ENCODE assay signal across 28 cellular contexts in the genomic region with DNA sequence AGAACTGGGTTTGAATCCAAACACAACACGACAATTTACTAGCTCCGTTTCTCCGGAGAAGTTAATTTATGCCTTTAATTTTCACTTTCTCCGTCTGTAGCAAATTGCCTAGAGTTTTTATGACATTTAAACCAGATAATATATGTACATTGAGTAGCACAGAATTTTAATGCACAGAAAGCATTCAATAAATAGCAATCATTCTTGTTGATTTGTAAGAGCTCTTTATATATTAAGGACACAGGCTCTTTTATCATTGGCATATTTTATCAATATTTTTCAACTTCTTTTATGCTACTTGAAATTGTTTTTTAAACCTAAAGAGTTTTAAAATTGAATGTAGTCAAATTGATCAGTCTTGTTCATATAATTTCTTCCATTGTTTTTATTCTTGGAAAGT.
"Had no signal": no experiment of that assay in that cellular context is flagged by ENCODE, and none has a peak within 500 bp of the region (broad histone marks: within the 10 kb centered on the region; RNA-seq: fewer than 3 reads in every experiment).

No MANE protein-coding gene starts in this region.

- DNase-seq: colonic mucosa; cortex of kidney; dermis blood vessel endothelial cell; effector CD4-positive, alpha-beta T cell; effector CD8-positive, alpha-beta T cell; effector memory CD4-positive, alpha-beta T cell; effector memory CD8-positive, alpha-beta T cell; endodermal cell; erythroblast; esophagus squamous epithelium; foreskin fibroblast; foreskin keratinocyte; foreskin melanocyte; gastrocnemius medialis; glutamatergic neuron; head of caudate nucleus; heart left ventricle; heart right ventricle had no signal

- H3K4me3 ChIP-seq: colonic mucosa, coronary artery, dorsolateral prefrontal cortex, esophagus muscularis mucosa, esophagus squamous epithelium, gastrocnemius medialis, gastroesophageal sphincter, heart left ventricle, heart right ventricle had no signal

- H3K27me3 ChIP-seq: colonic mucosa, esophagus muscularis mucosa, esophagus squamous epithelium, foreskin keratinocyte, gastrocnemius medialis, heart left ventricle had no signal

- H3K9me3 ChIP-seq: colonic mucosa, gastrocnemius medialis had no signal

- H3K36me3 ChIP-seq: colonic mucosa, esophagus muscularis mucosa, esophagus squamous epithelium, gastrocnemius medialis, gastroesophageal sphincter, heart left ventricle, heart right ventricle had no signal

- ATAC-seq: effector memory CD8-positive, alpha-beta T cell; esophagus mucosa; foreskin keratinocyte; gastrocnemius medialis; gastroesophageal sphincter; heart left ventricle; heart right ventricle had no signal

- H3K4me1 ChIP-seq: colonic mucosa, esophagus muscularis mucosa, foreskin keratinocyte, gastrocnemius medialis, gastroesophageal sphincter, heart left ventricle, heart right ventricle had no signal

- FAIRE-seq: colon, endometrium, endothelial cell of umbilical vein, frontal cortex had no signal

- H3K27ac ChIP-seq: colonic mucosa, coronary artery, dorsolateral prefrontal cortex, epithelial cell of prostate, esophagus muscularis mucosa, esophagus squamous epithelium, foreskin keratinocyte, gastrocnemius medialis, gastroesophageal sphincter, heart left ventricle, heart right ventricle had no signal
